8 cellular contexts compared by ENCODE assay signal in the genomic region with DNA sequence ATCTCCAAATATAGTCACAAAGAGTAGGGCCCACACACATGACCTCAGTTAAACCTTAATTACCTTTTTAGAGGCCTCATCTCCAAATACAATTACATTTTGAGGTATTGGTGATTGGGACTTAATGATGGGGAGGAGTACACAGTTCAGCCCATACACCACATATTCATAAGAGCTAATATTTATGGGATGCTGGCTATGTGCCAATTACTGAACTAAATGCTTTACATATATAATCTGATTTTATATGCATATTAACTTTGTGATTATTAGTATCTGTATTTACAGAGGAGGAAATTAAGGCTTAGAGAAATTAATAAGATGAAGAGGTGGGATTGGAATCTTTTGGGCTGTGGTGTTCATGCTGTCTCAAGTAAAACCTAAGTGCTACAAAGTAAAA.
"Had no signal": no experiment of that assay in that cellular context is flagged by ENCODE, and none has a peak within 500 bp of the region (broad histone marks: within the 10 kb centered on the region; RNA-seq: fewer than 3 reads in every experiment).

No MANE protein-coding gene starts in this region.

- H3K4me1 ChIP-seq: HAP-1 had no signal

- H3K9me3 ChIP-seq: HAP-1 had no signal

- H3K4me3 ChIP-seq: GM23248, HAP-1 had no signal

- DNase-seq: GM23248, GOT3, H7, HFFc6, KG1 had no signal

- H3K27ac Mint-ChIP-seq: HFFc6 had no signal

- ATAC-seq: HCT116 had no signal

- H3K27ac ChIP-seq: GM23248 had no signal

- H3K4me3 Mint-ChIP-seq: HFFc6 had no signal

- H3K9ac ChIP-seq: GM23248 had no signal

- FAIRE-seq: HTR-8/SVneo had no signal

- H2AFZ ChIP-seq: GM23248 had no signal

- H3K9me3 Mint-ChIP-seq: HFFc6 had no signal
